25 cellular contexts compared by ENCODE assay signal in the genomic region with DNA sequence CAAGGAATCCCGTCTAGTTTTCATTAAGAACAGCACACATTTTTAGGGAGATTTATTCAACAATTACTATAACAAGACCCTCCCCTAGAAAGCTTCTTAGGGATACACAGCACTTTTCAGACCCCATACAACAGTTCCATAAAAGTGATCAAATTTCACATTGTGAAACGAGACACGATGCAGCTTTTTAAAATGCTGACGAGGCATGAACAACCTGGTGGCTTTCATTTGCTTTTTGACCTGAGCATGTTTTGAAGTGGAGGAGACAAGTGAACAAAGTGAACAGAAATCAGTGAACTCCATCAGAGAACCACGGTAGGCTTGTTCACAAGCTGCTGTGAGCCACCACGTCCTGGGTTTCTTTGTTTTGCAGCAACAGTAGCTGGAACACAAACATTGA.
DNase-seq lines count a peak whose midpoint lies in the region; ATAC-seq and TF ChIP-seq lines count a peak whose summit lies in the region.
"Had no signal": no experiment of that assay in that cellular context is flagged by ENCODE, and none has a peak within 500 bp of the region (broad histone marks: within the 10 kb centered on the region; RNA-seq: fewer than 3 reads in every experiment).

No MANE protein-coding gene starts in this region.

- H3K9me3 ChIP-seq in IMR-90 (ENCODE audit: control insufficient read depth, insufficient read depth, low read length), result no peaks in the 10 kb centered on the region

- no peaks in the 10 kb centered on the region for H3K9me1 ChIP-seq in IMR-90 (ENCODE audit: insufficient read depth, low read length)

- peaks cover 6% of the 10 kb centered on the region for H3K9me3 Mint-ChIP-seq in nephron
- no peaks in the 10 kb centered on the region for H3K9me3 Mint-ChIP-seq in activated CD4-positive, alpha-beta T cell treated with anti-CD3 and anti-CD28 coated beads, Interleukin-2, amount 10 ng/mL, durations not matched to agents 24 days and 14 days
- H3K9me3 Mint-ChIP-seq: H9 had no signal

- no peak overlapping the region for H2BK5ac ChIP-seq in IMR-90 (ENCODE audit: low read depth, low read length, poor library complexity, severe bottlenecking)

- H3K4me3 Mint-ChIP-seq in nephron, result no peak overlapping the region
- H3K4me3 Mint-ChIP-seq in activated CD4-positive, alpha-beta T cell treated with anti-CD3 and anti-CD28 coated beads, Interleukin-2, amount 10 ng/mL, durations not matched to agents 24 days and 14 days, result no peak overlapping the region
- H3K4me3 Mint-ChIP-seq: H9, HFFc6, T-helper 17 cell had no signal

- H4K20me1 ChIP-seq in IMR-90 (ENCODE audit: insufficient read depth, low read length), result no peaks in the 10 kb centered on the region

- H2AK9ac ChIP-seq in IMR-90 (replicated peaks; ENCODE audit: low read depth, low read length, poor library complexity), result no peak overlapping the region

- DNase-seq in NCI-H146 (lab: John Stamatoyannopoulos, UW) (peak; percentile 20), NCI-H146 treated with DMSO at 0.1 percent for 48 hours (lab: John Stamatoyannopoulos, UW; ENCODE audit: unreplicated experiment) (no peak), IMR-90 (no peak), NCI-H510A treated with DMSO at 0.1 percent for 48 hours (lab: John Stamatoyannopoulos, UW) (peak; percentile 50)
- DNase-seq in effector CD8-positive, alpha-beta T cell (lab: John Stamatoyannopoulos, UW), result no peak
- DNase-seq in activated CD4-positive, alpha-beta T cell treated with anti-CD3 and anti-CD28 coated beads, Interleukin-2, amount 10 ng/mL, durations not matched to agents 24 days and 14 days, result no peak
- DNase-seq in stimulated activated CD4-positive, alpha-beta T cell treated with anti-CD3 and anti-CD28 coated beads, Interleukin-4, amount 100 ng/mL, for 24 hours, result no peak
- DNase-seq: 8988T, DND-41, H9, HFFc6, KBM-7, MM.1S, NCI-H1048, NCI-H1436, NCI-H2081, NCI-H2227 treated with DMSO at 0.1 percent for 48 hours, NCI-H526 treated with DMSO at 0.1 percent for 48 hours, PC-3, Right ventricle myocardium superior, SW 1271, T-helper 17 cell had no signal

- no peak overlapping the region for H4K8ac ChIP-seq in IMR-90 (ENCODE audit: low read depth in 2 of 2, low read length in 2 of 2)

- no peak overlapping the region for H3K4me3 ChIP-seq in IMR-90 (ENCODE audit: insufficient read depth, low read depth, low read length)
- H3K4me3 ChIP-seq: GM12878 had no signal

- WGBS in IMR-90 (ENCODE audit: extremely low coverage in 2 of 2, insufficient read length in 1 of 2), 2 experiments, result 60% methylated on average over 1 of the region's 6 CpGs; no CpG with 5 or more reads in 1 of the 2 experiments

- intact Hi-C loops in IMR-90 (cut with micrococcal nuclease), result no loop called here
- intact Hi-C loops in activated CD4-positive, alpha-beta T cell treated with anti-CD3 and anti-CD28 coated beads, Interleukin-2, amount 10 ng/mL, durations not matched to agents 24 days and 14 days (cut with micrococcal nuclease), result no loop called here

- H3K56ac ChIP-seq in IMR-90 (ENCODE audit: extremely low read depth, insufficient read depth, low read length), result no peak overlapping the region

- no peak overlapping the region for H2AK5ac ChIP-seq in IMR-90 (ENCODE audit: low read depth, low read length)

- no peaks in the 10 kb centered on the region for H3K36me3 ChIP-seq in IMR-90 (ENCODE audit: control insufficient read depth, insufficient read depth, low read length)

- H2AFZ ChIP-seq in IMR-90 (replicated peaks; ENCODE audit: low read length, poor library complexity), result no peak overlapping the region

- no peak overlapping the region for H2BK20ac ChIP-seq in IMR-90 (ENCODE audit: low read depth, low read length)

- H3K79me1 ChIP-seq in IMR-90 (ENCODE audit: low read depth in 1 of 2, low read length in 2 of 2), result no peaks in the 10 kb centered on the region

- no peaks in the 10 kb centered on the region; the same call in 1 of the 2 replicates for H3K27me3 ChIP-seq in IMR-90 (ENCODE audit: control insufficient read depth, insufficient read depth, low read length)

- no peaks in the 10 kb centered on the region for H3K36me3 Mint-ChIP-seq in nephron (ENCODE audit: low read depth)
- no peaks in the 10 kb centered on the region for H3K36me3 Mint-ChIP-seq in activated CD4-positive, alpha-beta T cell treated with anti-CD3 and anti-CD28 coated beads, Interleukin-2, amount 10 ng/mL, durations not matched to agents 24 days and 14 days (ENCODE audit: low read depth)

- no peak for TF ChIP-seq RAD21 in IMR-90 (IDR thresholded peaks at IDR 0.05; ENCODE audit: low read length)

- H3K18ac ChIP-seq in IMR-90 (ENCODE audit: low read depth, low read length), result no peak overlapping the region

- no peak for TF ChIP-seq POLR2A in IMR-90 (IDR thresholded peaks at IDR 0.05; ENCODE audit: low read depth, low read length)

- no peak overlapping the region for H3K9ac ChIP-seq in IMR-90 (ENCODE audit: low read depth, low read length)

- peak overlapping the region in 2 of 3 experiments; percentile 44 to 60 for H3K27ac Mint-ChIP-seq in nephron
- H3K27ac Mint-ChIP-seq in activated CD4-positive, alpha-beta T cell treated with anti-CD3 and anti-CD28 coated beads, Interleukin-2, amount 10 ng/mL, durations not matched to agents 24 days and 14 days, result no peak overlapping the region
- H3K27ac Mint-ChIP-seq: H9, HFFc6, T-helper 17 cell had no signal

- no peak overlapping the region for H3K23ac ChIP-seq in IMR-90 (ENCODE audit: low read depth, low read length)

- POLR2A ChIA-PET in IMR-90 (lab: Charles Lee; ENCODE audit: unreplicated experiment), result no interaction called here

- peaks cover 33% of the 10 kb centered on the region for H3K4me1 Mint-ChIP-seq in nephron
- no peaks in the 10 kb centered on the region for H3K4me1 Mint-ChIP-seq in activated CD4-positive, alpha-beta T cell treated with anti-CD3 and anti-CD28 coated beads, Interleukin-2, amount 10 ng/mL, durations not matched to agents 24 days and 14 days
- H3K4me1 Mint-ChIP-seq: T-helper 17 cell had no signal

- no peak overlapping the region for H3K14ac ChIP-seq in IMR-90 (replicated peaks; ENCODE audit: low read depth, low read length)

- H3K27me3 Mint-ChIP-seq in nephron (ENCODE audit: low read depth), result no peaks in the 10 kb centered on the region
- H3K27me3 Mint-ChIP-seq in activated CD4-positive, alpha-beta T cell treated with anti-CD3 and anti-CD28 coated beads, Interleukin-2, amount 10 ng/mL, durations not matched to agents 24 days and 14 days, result no peaks in the 10 kb centered on the region

- dilution Hi-C loops in IMR-90 (cut with HindIII; ENCODE audit: low sequenced_read_pairs, unreplicated experiment), result no loop called here

- H2BK120ac ChIP-seq in IMR-90 (ENCODE audit: low read depth, low read length), result no peak overlapping the region

- CTCF ChIA-PET in IMR-90 (lab: Yijun Ruan, JAX), result no interaction called here

- ATAC-seq in IMR-90 (ENCODE audit: low read depth), result no peak
- ATAC-seq: GM12878, PC-3, T-helper 17 cell had no signal

- H4K91ac ChIP-seq in IMR-90 (ENCODE audit: insufficient read depth, low read depth, low read length), result no peak overlapping the region

- H3K27ac ChIP-seq in IMR-90 (ENCODE audit: insufficient read depth, low read length), result no peak overlapping the region
- H3K27ac ChIP-seq: C4-2B had no signal

- no peak for TF ChIP-seq CTCF in IMR-90 (conservative IDR thresholded peaks at IDR 0.05; ENCODE audit: low read depth, low read length)
- no peak for TF ChIP-seq CTCF in nephron (IDR thresholded peaks at IDR 0.05; ENCODE audit: unreplicated experiment in 3 of 3)

- BruUV-seq in IMR-90 (replicated peaks; lab: Mats Ljungman, UMichigan), result no TSS peak

- in situ Hi-C loops in IMR-90 (cut with MboI; ENCODE audit: low sequenced_read_pairs), result no loop called here

- no peak overlapping the region for H3K4ac ChIP-seq in IMR-90 (ENCODE audit: low read depth, low read length)

- H3K4me1 ChIP-seq in IMR-90 (ENCODE audit: control insufficient read depth, insufficient read depth, low read length), result peaks cover under 1% of the 10 kb centered on the region; the same call in 1 of the 2 replicates

- no peak overlapping the region for H3K4me2 ChIP-seq in IMR-90 (ENCODE audit: low read depth, low read length)

- no peak overlapping the region for H2BK15ac ChIP-seq in IMR-90 (ENCODE audit: low read depth, low read length)

- no peak overlapping the region for H4K5ac ChIP-seq in IMR-90 (ENCODE audit: low read depth, low read length)

TF ChIP-seq in IMR-90, 13 proteins besides CTCF, POLR2A, EP300 and RAD21:
- TF ChIP-seq RCOR1 (IDR thresholded peaks at IDR 0.05; ENCODE audit: insufficient replicate concordance, low read length), result no peak
- no peak for TF ChIP-seq SMC3 (IDR thresholded peaks at IDR 0.05; ENCODE audit: low read depth, low read length)
- TF ChIP-seq MAFK (IDR thresholded peaks at IDR 0.05; ENCODE audit: low read depth, low read length), result peak; percentile 84
- TF ChIP-seq, protein P1, sequence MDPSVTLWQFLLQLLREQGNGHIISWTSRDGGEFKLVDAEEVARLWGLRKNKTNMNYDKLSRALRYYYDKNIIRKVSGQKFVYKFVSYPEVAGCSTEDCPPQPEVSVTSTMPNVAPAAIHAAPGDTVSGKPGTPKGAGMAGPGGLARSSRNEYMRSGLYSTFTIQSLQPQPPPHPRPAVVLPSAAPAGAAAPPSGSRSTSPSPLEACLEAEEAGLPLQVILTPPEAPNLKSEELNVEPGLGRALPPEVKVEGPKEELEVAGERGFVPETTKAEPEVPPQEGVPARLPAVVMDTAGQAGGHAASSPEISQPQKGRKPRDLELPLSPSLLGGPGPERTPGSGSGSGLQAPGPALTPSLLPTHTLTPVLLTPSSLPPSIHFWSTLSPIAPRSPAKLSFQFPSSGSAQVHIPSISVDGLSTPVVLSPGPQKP (IDR thresholded peaks at IDR 0.05; ENCODE audit: borderline replicate concordance, low read depth, low read length), result no peak

Comparison
In these comparisons a context has a peak if more than half of its experiments do, and no peak if none do; other contexts are left out.
1. DNase-seq: peak in NCI-H146 (single experiment) and NCI-H510A treated with DMSO at 0.1 percent for 48 hours (single experiment); none in NCI-H146 treated with DMSO at 0.1 percent for 48 hours (single experiment), IMR-90 (single experiment), effector CD8-positive, alpha-beta T cell (single experiment), activated CD4-positive, alpha-beta T cell treated with anti-CD3 and anti-CD28 coated beads, Interleukin-2, amount 10 ng/mL, durations not matched to agents 24 days and 14 days (single experiment) and stimulated activated CD4-positive, alpha-beta T cell treated with anti-CD3 and anti-CD28 coated beads, Interleukin-4, amount 100 ng/mL, for 24 hours (single experiment).